14 cellular contexts compared by ENCODE assay signal in the genomic region with DNA sequence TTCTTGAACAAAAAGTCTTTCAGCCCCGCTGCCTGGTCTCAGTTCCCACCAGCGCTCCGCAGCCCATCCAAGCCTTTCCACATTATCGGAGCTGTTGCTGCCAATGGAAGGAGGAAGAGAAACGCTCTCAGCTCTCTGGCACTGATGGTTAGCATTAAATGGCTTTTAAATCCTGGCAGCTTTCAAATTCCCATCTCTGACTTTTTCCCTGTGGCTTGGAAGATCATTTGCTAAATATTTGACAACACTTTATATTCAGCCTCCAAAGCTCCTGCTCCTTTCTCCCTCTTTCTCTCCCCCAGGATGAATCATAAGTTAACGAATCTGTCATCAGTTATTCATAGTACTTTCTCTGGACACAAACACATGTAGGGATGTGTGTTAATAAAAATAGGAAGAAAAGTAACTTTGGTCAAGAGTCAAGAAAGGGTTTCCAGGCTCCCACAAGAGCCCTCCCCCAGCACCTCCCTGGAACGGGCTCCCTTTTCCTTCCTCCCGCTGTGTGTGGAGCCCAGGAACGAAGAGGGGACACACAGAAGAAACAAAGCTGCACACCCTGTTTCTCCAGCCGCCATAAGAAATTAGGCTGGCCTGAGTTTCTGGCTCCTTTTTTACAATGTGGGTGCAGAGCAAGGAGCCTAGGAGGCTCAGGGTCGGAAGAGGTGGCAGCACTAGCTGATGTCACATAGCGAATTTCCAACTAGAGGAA. TPM values are rescaled to one million over a fixed set of nuclear protein-coding genes. Genes with fewer than 3 reads are reported as not detected.
A peak's percentile ranks its signal among the peaks of the same experiment; 100 is the strongest.
DNase-seq lines count a peak whose midpoint lies in the region; ATAC-seq and TF ChIP-seq lines count a peak whose summit lies in the region.
"Had no signal": no experiment of that assay in that cellular context is flagged by ENCODE, and none has a peak within 500 bp of the region (broad histone marks: within the 10 kb centered on the region; RNA-seq: fewer than 3 reads in every experiment).

No MANE protein-coding gene starts in this region.

- no peak for TF ChIP-seq POLR2A in sigmoid colon (IDR thresholded peaks at IDR 0.05)

- peaks cover 15% of the 10 kb centered on the region for H3F3A ChIP-seq in PC-3 (ENCODE audit: low read length, unreplicated experiment)

- no peaks in the 10 kb centered on the region for H3K9me2 ChIP-seq in PC-3 (replicated peaks; ENCODE audit: low read length)

- peak overlapping the region; percentile 80 for H3K9ac ChIP-seq in PC-3 (ENCODE audit: low read length)

- no peaks in the 10 kb centered on the region for H4K20me1 ChIP-seq in PC-3 (ENCODE audit: low read length)

- H3K27ac ChIP-seq in PC-3 (ENCODE audit: low read length) (peak overlapping the region; percentile 95), sigmoid colon (peak overlapping the region; percentile 34 to 49 (median 38)), ascending aorta (peak overlapping the region in 1 of 2 donors; percentile 39)
- H3K27ac ChIP-seq: C4-2B, SK-N-MC, VCaP had no signal

- WGBS in sigmoid colon, 2 donors: 81 to 90% methylated on average over 12 of the region's 12 CpGs

- DNase-seq in AG10803 (ENCODE audit: low read depth) (peak; percentile 60), PC-3 (peak; percentile 78), fibroblast of the aortic adventitia (ENCODE audit: low read depth) (peak; percentile 88), sigmoid colon (peak; percentile 75), dermis blood vessel endothelial cell (no peak), NAMALWA (ENCODE audit: low spot score) (no peak), ascending aorta (ENCODE audit: low spot score in 2 of 2) (no peak)
- DNase-seq in stimulated activated naive CD4-positive, alpha-beta T cell (lab: John Stamatoyannopoulos, UW): no peak
- DNase-seq: GF-D8, NCI-H2029, nucleus accumbens had no signal

- no peaks in the 10 kb centered on the region for H3K9me3 ChIP-seq in PC-3 (ENCODE audit: low read length)
- no peaks in the 10 kb centered on the region for H3K9me3 ChIP-seq in sigmoid colon
- no peaks in the 10 kb centered on the region for H3K9me3 ChIP-seq in ascending aorta

- H3K4me3 ChIP-seq in AG10803 (ENCODE audit: low read length) (peak overlapping the region; percentile 23), PC-3 (ENCODE audit: low read length) (no peak overlapping the region), fibroblast of the aortic adventitia (ENCODE audit: low read depth, low read length) (peak overlapping the region; percentile 37), sigmoid colon (no peak overlapping the region), ascending aorta (peak overlapping the region in 1 of 2 donors; percentile 29)
- H3K4me3 ChIP-seq: SK-N-MC had no signal

- CTCF ChIA-PET in PC-3 (lab: Charles Lee): interaction anchor here (0.7 kb wide), 1 partner anchor 40 kb away, joined by 4 read pairs; no protein-coding TSS in a partner anchor

- no peaks in the 10 kb centered on the region for H3K27me3 ChIP-seq in PC-3 (ENCODE audit: low read length)
- H3K27me3 ChIP-seq in sigmoid colon: no peaks in the 10 kb centered on the region
- no peaks in the 10 kb centered on the region for H3K27me3 ChIP-seq in ascending aorta

- H3K36me3 ChIP-seq in PC-3 (ENCODE audit: low read depth, low read length) (peaks cover 37% of the 10 kb centered on the region), sigmoid colon (no peaks in the 10 kb centered on the region), ascending aorta (no peaks in the 10 kb centered on the region)

- TSS peak; percentile 11 for BruUV-seq in PC-3 (replicated peaks; lab: Mats Ljungman, UMichigan)

- H2AFZ ChIP-seq in PC-3 (ENCODE audit: low read length): no peak overlapping the region

- peak overlapping the region; percentile 21 for H3K4me2 ChIP-seq in PC-3 (ENCODE audit: low read length)

- H3K4me1 ChIP-seq in PC-3 (ENCODE audit: insufficient read depth, low read length): peaks cover 35% of the 10 kb centered on the region
- H3K4me1 ChIP-seq in sigmoid colon: peaks cover 0 to 6% (median 0%) of the 10 kb centered on the region in 4 donors
- peaks cover 0 to 12% of the 10 kb centered on the region in 2 donors for H3K4me1 ChIP-seq in ascending aorta

- ATAC-seq in PC-3: peak; percentile 61

- no peak for TF ChIP-seq EP300 in sigmoid colon (IDR thresholded peaks at IDR 0.05)

- no peak for TF ChIP-seq CTCF in AG10803 (conservative IDR thresholded peaks at IDR 0.05; ENCODE audit: low read length)
- TF ChIP-seq CTCF in PC-3 (conservative IDR thresholded peaks at IDR 0.05; ENCODE audit: low read depth, low read length): no peak
- TF ChIP-seq CTCF in fibroblast of the aortic adventitia (IDR thresholded peaks at IDR 0.05; ENCODE audit: insufficient read depth, low read length): no peak
- no peak for TF ChIP-seq CTCF in sigmoid colon (IDR thresholded peaks at IDR 0.05)
- TF ChIP-seq CTCF in ascending aorta (IDR thresholded peaks at IDR 0.05): no peak

- intact Hi-C loops in PC-3 (cut with micrococcal nuclease): loop anchor here (5.0 kb wide), 1 partner anchor 41 kb away; no protein-coding TSS in a partner anchor
- intact Hi-C loops in sigmoid colon (cut with DNase I): no loop called here
- intact Hi-C loops in ascending aorta (cut with DNase I): no loop called here

- POLR2A ChIA-PET in PC-3 (lab: Charles Lee; ENCODE audit: unreplicated experiment): no interaction called here

- H3K79me2 ChIP-seq in PC-3 (ENCODE audit: low read length): no peaks in the 10 kb centered on the region

RNA-seq across cellular contexts. Expression of a gene that starts 47.6 kb away (rescaled TPM):
- total RNA-seq in PC-3 (2014; rRNA removed): 40.2 and 51.0 TPM in 2 replicates
- 8.4 and 17.7 TPM in 2 replicates for total RNA-seq in fibroblast of the aortic adventitia (ENCODE audit: low replicate concordance)
- total RNA-seq in sigmoid colon: 10 to 100 TPM; 16.1 to 23.0 (median 20.4) TPM
- 10 to 100 TPM in 1 of 3 donors, 1 to 10 TPM in 2; 4.2 to 16.0 (median 5.3) TPM for polyA plus RNA-seq in sigmoid colon
- total RNA-seq in dermis blood vessel endothelial cell: 10.2 and 14.2 TPM in 2 replicates
- 6.3 TPM for total RNA-seq in ascending aorta

Comparison
In these comparisons a context has a peak if more than half of its experiments do, and no peak if none do; other contexts are left out.
1. DNase-seq: peak in AG10803 (single experiment), PC-3 (single experiment), fibroblast of the aortic adventitia (single experiment) and sigmoid colon (single experiment); none in dermis blood vessel endothelial cell (single experiment), NAMALWA (single experiment), stimulated activated naive CD4-positive, alpha-beta T cell (0 of 6) and ascending aorta (0 of 2).
2. H3K4me3 ChIP-seq: peak in AG10803 (single experiment) and fibroblast of the aortic adventitia (single experiment); none in PC-3 (single experiment) and sigmoid colon (0 of 4).